8 cellular contexts compared by ENCODE assay signal in the genomic region with DNA sequence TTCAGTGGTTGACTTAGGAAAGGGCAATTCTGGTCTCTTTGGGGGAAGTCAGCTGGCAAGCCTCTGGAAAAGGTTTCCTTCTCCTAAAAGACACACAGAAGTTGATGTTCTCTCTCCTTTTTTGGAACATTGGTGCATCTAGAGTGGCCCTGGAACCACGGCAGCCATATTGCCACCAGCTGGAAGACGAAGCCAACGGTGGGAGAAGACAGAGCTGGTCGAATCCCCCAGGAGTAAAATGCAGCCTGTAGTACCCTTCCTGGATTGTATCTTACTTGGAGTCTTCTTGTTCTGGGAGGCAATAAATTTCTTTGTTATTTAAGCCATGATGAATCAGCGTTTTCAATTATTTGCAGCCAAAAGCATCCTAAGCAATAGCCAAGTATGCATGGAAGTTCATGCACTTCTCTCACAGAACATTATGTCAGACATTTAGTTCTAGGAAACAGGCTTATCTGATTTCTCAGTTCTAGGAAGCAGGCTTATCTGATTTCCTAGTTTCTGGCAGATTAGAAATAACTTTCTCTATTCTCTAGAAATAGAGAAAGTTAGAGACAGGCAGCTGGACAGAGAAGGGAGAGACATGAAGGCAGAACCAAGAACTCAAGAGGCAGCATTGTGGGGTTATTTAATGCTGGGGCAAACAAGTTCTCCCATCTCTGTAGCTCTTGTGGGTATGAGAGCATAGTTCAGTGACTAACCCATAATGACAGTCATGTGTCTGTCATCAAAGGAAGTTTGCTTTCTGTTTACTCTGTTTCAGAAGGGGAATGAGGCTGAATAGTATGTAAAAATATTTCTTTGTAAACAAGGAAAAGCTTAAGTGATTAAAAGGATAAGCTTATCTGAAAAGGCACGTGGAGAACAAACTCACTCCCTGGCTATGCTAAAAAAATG. TPM values are rescaled to one million over a fixed set of nuclear protein-coding genes. Genes with fewer than 3 reads are reported as not detected.
DNase-seq lines count a peak whose midpoint lies in the region; ATAC-seq and TF ChIP-seq lines count a peak whose summit lies in the region.

No MANE protein-coding gene starts in this region.

- peak overlapping the region; percentile 60 for H3K4me2 ChIP-seq in DND-41 (ENCODE audit: insufficient read depth, low read length)

- peak; percentile 2 for TF ChIP-seq CTCF in DND-41 (IDR thresholded peaks at IDR 0.05; ENCODE audit: borderline replicate concordance, extremely low read depth, low read length, poor library complexity, severe bottlenecking)
- no peak for TF ChIP-seq CTCF in lung (IDR thresholded peaks at IDR 0.05; ENCODE audit: control extremely low read depth, extremely low read depth)

- POLR2A ChIA-PET in activated CD4-positive, alpha-beta memory T cell treated with anti-CD3 and anti-CD28 coated beads, Interleukin-2, amount 10 ng/mL, durations not matched to agents 7 days and 5 days (lab: Charles Lee) = interaction anchor here (0.8 to 5.1 kb wide), 15 partner anchors 9 to 757 kb away, joined by 3 to 298 read pairs (median 4); a partner anchor contains a TSS

- H3K27me3 ChIP-seq in DND-41 (ENCODE audit: insufficient read depth, low read length, poor library complexity) = no peaks in the 10 kb centered on the region
- no peaks in the 10 kb centered on the region for H3K27me3 ChIP-seq in lung (ENCODE audit: control insufficient read depth, insufficient read depth)

- H3K9ac ChIP-seq in DND-41 (ENCODE audit: low read depth, low read length) = peak overlapping the region; percentile 49

- H3K9me3 Mint-ChIP-seq in activated CD4-positive, alpha-beta memory T cell treated with anti-CD3 and anti-CD28 coated beads, Interleukin-2, amount 10 ng/mL, durations not matched to agents 7 days and 5 days = no peaks in the 10 kb centered on the region

- H3K27me3 Mint-ChIP-seq in activated CD4-positive, alpha-beta memory T cell treated with anti-CD3 and anti-CD28 coated beads, Interleukin-2, amount 10 ng/mL, durations not matched to agents 7 days and 5 days = peaks cover 48% of the 10 kb centered on the region

- H3K27ac ChIP-seq in DND-41 (ENCODE audit: low read length) (peak overlapping the region; percentile 85), lung (ENCODE audit: low read depth in 1 of 2, low read length in 1 of 2) (peak overlapping the region in 1 of 2 donors; percentile 77)

- H3K36me3 ChIP-seq in DND-41 (ENCODE audit: insufficient read depth, low read length) (no peaks in the 10 kb centered on the region), lung (ENCODE audit: control insufficient read depth in 2 of 2, insufficient read depth in 2 of 2, low read length in 2 of 2) (no peaks in the 10 kb centered on the region)

- no peaks in the 10 kb centered on the region for H4K20me1 ChIP-seq in DND-41 (ENCODE audit: insufficient read depth, low read length)

- H3K27ac Mint-ChIP-seq in activated CD4-positive, alpha-beta memory T cell treated with anti-CD3 and anti-CD28 coated beads, Interleukin-2, amount 10 ng/mL, durations not matched to agents 7 days and 5 days = peak overlapping the region; percentile 67

- H3K4me3 ChIP-seq in DND-41 (ENCODE audit: low read depth in 1 of 2, low read length in 2 of 2) (peak overlapping the region in 1 of 2 experiments; percentile 40; a peak in 2 of 4 replicates), lung (no peak overlapping the region)

- H3K9me3 ChIP-seq in DND-41 (ENCODE audit: insufficient read depth, low read length, severe bottlenecking) (no peaks in the 10 kb centered on the region), lung (ENCODE audit: control insufficient read depth in 2 of 2, insufficient read depth in 1 of 2, low read length in 1 of 2) (no peaks in the 10 kb centered on the region)

- DNase-seq in DND-41 = peak; percentile 62
- no peak for DNase-seq in activated CD4-positive, alpha-beta memory T cell treated with anti-CD3 and anti-CD28 coated beads, Interleukin-2, amount 10 ng/mL, durations not matched to agents 7 days and 5 days
- DNase-seq in lung (ENCODE audit: low spot score) = no peak
- no peak for DNase-seq in NCI-H187 treated with DMSO at 0.1 percent for 48 hours (lab: John Stamatoyannopoulos, UW)
- DNase-seq in activated CD4-positive, alpha-beta T cell treated with anti-CD3 and anti-CD28 coated beads for 48 hours = no peak
- DNase-seq in islet precursor cell = no peak

- 73 to 76% methylated on average over 6 of the region's 6 CpGs for WGBS in lung, 2 donors

- H3K4me3 Mint-ChIP-seq in activated CD4-positive, alpha-beta memory T cell treated with anti-CD3 and anti-CD28 coated beads, Interleukin-2, amount 10 ng/mL, durations not matched to agents 7 days and 5 days = peak overlapping the region; percentile 42

- peaks cover 6% of the 10 kb centered on the region for H3K36me3 Mint-ChIP-seq in activated CD4-positive, alpha-beta memory T cell treated with anti-CD3 and anti-CD28 coated beads, Interleukin-2, amount 10 ng/mL, durations not matched to agents 7 days and 5 days (ENCODE audit: low read depth)

- ATAC-seq in DND-41 (ENCODE audit: insufficient read depth, low read depth) (peak; percentile 93), GM19455 (IDR thresholded peaks at IDR 0.05; ENCODE audit: unreplicated experiment) (peak; percentile 71), HG03442 (IDR thresholded peaks at IDR 0.05; ENCODE audit: unreplicated experiment) (peak; percentile 75), lung (ENCODE audit: insufficient read depth, low FRiP score) (peak; percentile 63)

- CTCF ChIA-PET in activated CD4-positive, alpha-beta memory T cell treated with anti-CD3 and anti-CD28 coated beads, Interleukin-2, amount 10 ng/mL, durations not matched to agents 7 days and 5 days (lab: Charles Lee) = interaction anchor here (0.8 to 2.3 kb wide), 4 partner anchors 11 to 121 kb away, joined by 3 to 13 read pairs (median 4); no protein-coding TSS in a partner anchor

- H3K4me1 Mint-ChIP-seq in activated CD4-positive, alpha-beta memory T cell treated with anti-CD3 and anti-CD28 coated beads, Interleukin-2, amount 10 ng/mL, durations not matched to agents 7 days and 5 days = peaks cover 46% of the 10 kb centered on the region

- H3K79me2 ChIP-seq in DND-41 (ENCODE audit: insufficient read depth, low read length) = no peaks in the 10 kb centered on the region

- H3K4me1 ChIP-seq in DND-41 (ENCODE audit: insufficient read depth, low read length) (peaks cover 46% of the 10 kb centered on the region), lung (ENCODE audit: control insufficient read depth in 2 of 2, insufficient read depth in 2 of 2, low read length in 2 of 2) (peaks cover 0 to 4% of the 10 kb centered on the region in 2 donors)

- H2AFZ ChIP-seq in DND-41 (ENCODE audit: low read depth, low read length) = peak overlapping the region; percentile 53

RNA-seq across cellular contexts. Expression of a gene that starts 40.5 kb away (rescaled TPM):
- total RNA-seq in activated CD4-positive, alpha-beta memory T cell treated with anti-CD3 and anti-CD28 coated beads, Interleukin-2, amount 10 ng/mL, durations not matched to agents 7 days and 5 days = 10 to 100 TPM; 73.5 to 73.7 TPM
- total RNA-seq in lung = 10 to 100 TPM; 35.9 to 62.3 TPM
- polyA plus RNA-seq in lung = 10 to 100 TPM; 22.5 to 66.3 TPM
